12 cellular contexts compared by ENCODE assay signal in genomic region chr11:128500488-128500887, GRCh38.
DNase-seq lines count a peak whose midpoint lies in the region; ATAC-seq and TF ChIP-seq lines count a peak whose summit lies in the region.
"Had no signal": no experiment of that assay in that cellular context is flagged by ENCODE, and none has a peak within 500 bp of the region (broad histone marks: within the 10 kb centered on the region; RNA-seq: fewer than 3 reads in every experiment).

No MANE protein-coding gene starts in this region.

- H3K27me3 Mint-ChIP-seq in HFFc6 (ENCODE audit: insufficient read depth) (peaks cover 3% of the 10 kb centered on the region; the same call in 1 of the 2 replicates), natural killer cell (ENCODE audit: low read depth in 2 of 2) (no peaks in the 10 kb centered on the region)

- H3K36me3 Mint-ChIP-seq in HFFc6 (ENCODE audit: low read depth) = peaks cover 38% of the 10 kb centered on the region
- peaks cover 13% of the 10 kb centered on the region for H3K36me3 Mint-ChIP-seq in natural killer cell

- peaks cover 100% of the 10 kb centered on the region for H3K4me1 Mint-ChIP-seq in HFFc6 (ENCODE audit: low read depth)
- H3K4me1 Mint-ChIP-seq in natural killer cell = peaks cover 99 to 100% of the 10 kb centered on the region in 2 donors

- H3K4me3 Mint-ChIP-seq in HFFc6 = peak overlapping the region; percentile 73
- H3K4me3 Mint-ChIP-seq in natural killer cell = peak overlapping the region; percentile 98

- no peak for DNase-seq in HFFc6
- DNase-seq in brain microvascular endothelial cell = peak; percentile 65
- DNase-seq in natural killer cell = no peak
- DNase-seq in NCI-H748 (lab: John Stamatoyannopoulos, UW; ENCODE audit: unreplicated experiment) = no peak
- DNase-seq in DMS79 (lab: John Stamatoyannopoulos, UW) = no peak
- DNase-seq in effector CD4-positive, alpha-beta T cell = no peak
- DNase-seq: HCEC 1CT; NCI-H1436; PC-9; stimulated activated naive CD4-positive, alpha-beta T cell treated with Interleukin-2 at 50 U/mL for 16 hours had no signal

- intact Hi-C loops in natural killer cell (cut with micrococcal nuclease) = no loop called here

- no peaks in the 10 kb centered on the region for H3K27me3 ChIP-seq in ACC112 (ENCODE audit: insufficient read depth, low read length)
- H3K27me3 ChIP-seq in brain microvascular endothelial cell (replicated peaks) = no peaks in the 10 kb centered on the region

- H3K36me3 ChIP-seq in ACC112 (ENCODE audit: insufficient read depth, low read length) = peaks cover 14% of the 10 kb centered on the region
- no peaks in the 10 kb centered on the region for H3K36me3 ChIP-seq in brain microvascular endothelial cell (replicated peaks)

- peak overlapping the region; percentile 95 for H3K27ac Mint-ChIP-seq in HFFc6
- H3K27ac Mint-ChIP-seq in natural killer cell = peak overlapping the region; percentile 98 to 99

- H3K79me2 ChIP-seq in ACC112 (ENCODE audit: control insufficient read depth, insufficient read depth, low read length, unreplicated experiment) = peaks cover 90% of the 10 kb centered on the region

- TF ChIP-seq CTCF in HFFc6 (IDR thresholded peaks at IDR 0.05) (no peak), brain microvascular endothelial cell (IDR thresholded peaks at IDR 0.05; ENCODE audit: low read depth, low read length, missing control alignments) (no peak), natural killer cell (IDR thresholded peaks at IDR 0.05) (no peak)

- ATAC-seq in natural killer cell = no peak
- ATAC-seq in HG03139 (IDR thresholded peaks at IDR 0.05; ENCODE audit: unreplicated experiment) = no peak

- peak overlapping the region; percentile 98 for H3K27ac ChIP-seq in ACC112 (ENCODE audit: low read depth, low read length)
- peak overlapping the region; percentile 98 for H3K27ac ChIP-seq in brain microvascular endothelial cell

- in situ Hi-C loops in brain microvascular endothelial cell (cut with HindIII; ENCODE audit: low pct_ligation_motif_present, low sequenced_read_pairs) = no loop called here

- no peak overlapping the region for H2AFZ ChIP-seq in ACC112 (ENCODE audit: low read length, unreplicated experiment)
- H2AFZ ChIP-seq: PC-9 had no signal

- H3K9me3 Mint-ChIP-seq in HFFc6 = no peaks in the 10 kb centered on the region
- no peaks in the 10 kb centered on the region for H3K9me3 Mint-ChIP-seq in natural killer cell

- peaks cover 99% of the 10 kb centered on the region for H3K4me1 ChIP-seq in ACC112 (ENCODE audit: control insufficient read depth, insufficient read depth, low read length, unreplicated experiment)

- peak overlapping the region; percentile 20; the same call in 1 of the 2 replicates for H3K4me3 ChIP-seq in ACC112 (ENCODE audit: low read depth, low read length)
- no peak overlapping the region for H3K4me3 ChIP-seq in brain microvascular endothelial cell (ENCODE audit: low read depth, low read length)
- H3K4me3 ChIP-seq: PC-9 had no signal
